ENCODE assay signal across 1 cellular context in the genomic region with DNA sequence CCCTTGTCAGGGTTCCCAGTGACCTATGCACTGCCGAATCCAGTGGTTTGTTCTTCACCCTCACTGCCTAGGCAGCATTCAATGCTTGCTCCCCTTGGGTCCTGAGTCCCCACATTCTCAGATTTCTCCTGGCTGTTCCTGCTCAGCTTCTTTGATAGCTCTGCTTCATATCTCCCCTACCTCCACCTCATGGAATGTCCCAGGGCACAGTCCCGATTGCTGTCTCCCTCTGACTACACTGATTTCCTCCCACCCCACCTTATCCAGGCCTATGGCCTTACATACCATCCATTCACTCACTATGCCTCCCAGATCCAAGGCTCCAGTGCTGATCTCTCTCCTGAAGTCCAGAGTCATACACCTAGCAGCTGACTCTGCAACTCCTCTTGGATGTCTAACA.
TF ChIP-seq lines count a peak whose summit lies in the region.

No MANE protein-coding gene starts in this region.

TF ChIP-seq in GM23338, 12 proteins besides CTCF, POLR2A, EP300 and RAD21:
- no peak for TF ChIP-seq CREB1 (CRISPR knock-in tag; IDR thresholded peaks at IDR 0.05; ENCODE audit: low read depth)
- no peak for TF ChIP-seq POLR2AphosphoS5 (IDR thresholded peaks at IDR 0.05; ENCODE audit: low read depth)
- TF ChIP-seq STAT1 (IDR thresholded peaks at IDR 0.05; ENCODE audit: unreplicated experiment): no peak
- no peak for TF ChIP-seq ZNF462 (CRISPR knock-in tag; IDR thresholded peaks at IDR 0.05)
- TF ChIP-seq ZNF331 (CRISPR knock-in tag; IDR thresholded peaks at IDR 0.05; ENCODE audit: low read depth): no peak
